ENCODE assay signal across 16 cellular contexts in the genomic region with DNA sequence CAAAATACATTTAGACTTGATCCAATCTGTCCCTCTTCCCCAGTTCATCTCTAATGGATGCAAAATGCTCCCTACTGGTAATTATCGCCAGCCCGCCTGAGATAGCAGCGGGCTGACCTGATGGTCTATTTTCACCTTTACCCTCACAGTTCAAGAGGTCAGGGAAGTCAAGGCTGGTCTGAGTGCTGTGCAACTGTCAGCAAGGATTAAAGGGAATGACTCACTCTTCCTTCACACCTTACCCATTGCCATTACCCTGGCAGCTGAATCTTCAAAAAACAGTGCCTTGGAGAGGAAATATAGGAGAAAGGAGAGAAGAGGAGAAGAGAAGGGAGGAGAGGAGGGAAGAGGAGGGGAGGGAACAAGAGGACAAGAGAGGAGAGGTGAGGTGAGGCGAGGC. TPM values are rescaled to one million over a fixed set of nuclear protein-coding genes. Genes with fewer than 3 reads are reported as not detected.
A peak's percentile ranks its signal among the peaks of the same experiment; 100 is the strongest.
DNase-seq lines count a peak whose midpoint lies in the region; ATAC-seq, FAIRE-seq and TF ChIP-seq lines count a peak whose summit lies in the region.
"Had no signal": no experiment of that assay in that cellular context is flagged by ENCODE, and none has a peak within 500 bp of the region (broad histone marks: within the 10 kb centered on the region; RNA-seq: fewer than 3 reads in every experiment).

No MANE protein-coding gene starts in this region.

- no peaks in the 10 kb centered on the region for H3K27me3 ChIP-seq in OCI-LY3 (ENCODE audit: low read depth, low read length)
- peaks cover 3% of the 10 kb centered on the region for H3K27me3 ChIP-seq in bronchial epithelial cell (ENCODE audit: control insufficient read depth, insufficient read depth, low read length)
- peaks cover 0 to 2% (median 0%) of the 10 kb centered on the region in 7 donors for H3K27me3 ChIP-seq in spleen (replicated peaks in 1 of 7)
- no peaks in the 10 kb centered on the region for H3K27me3 ChIP-seq in body of pancreas

- peaks cover 94% of the 10 kb centered on the region for H3K4me1 Mint-ChIP-seq in activated CD4-positive, alpha-beta T cell treated with anti-CD3 and anti-CD28 coated beads, Interleukin-2, amount 10 ng/mL, durations not matched to agents 7 days and 5 days

- CTCF ChIA-PET in activated CD4-positive, alpha-beta T cell treated with anti-CD3 and anti-CD28 coated beads, Interleukin-2, amount 10 ng/mL, durations not matched to agents 7 days and 5 days (lab: Charles Lee), result no interaction called here

- H3K9me3 ChIP-seq in OCI-LY3 (ENCODE audit: insufficient read depth, low read length), result no peaks in the 10 kb centered on the region
- H3K9me3 ChIP-seq in spleen, result no peaks in the 10 kb centered on the region
- no peaks in the 10 kb centered on the region for H3K9me3 ChIP-seq in body of pancreas

- peak overlapping the region; percentile 77 for H3K4me2 ChIP-seq in OCI-LY3 (ENCODE audit: low read length)

- TF ChIP-seq CTCF in OCI-LY3 (IDR thresholded peaks at IDR 0.05; ENCODE audit: low read depth, low read length) (no peak), bronchial epithelial cell (IDR thresholded peaks at IDR 0.05; ENCODE audit: insufficient read depth, low read length, severe bottlenecking) (no peak), spleen (IDR thresholded peaks at IDR 0.05 in 8 of 11, conservative IDR thresholded peaks at IDR 0.05 in 3 of 11) (no peak), body of pancreas (IDR thresholded peaks at IDR 0.05) (no peak)

- H4K20me1 ChIP-seq in OCI-LY3 (ENCODE audit: insufficient read depth, low read length), result peaks cover 2% of the 10 kb centered on the region; the same call in 1 of the 2 replicates

- ATAC-seq in GM21367 (IDR thresholded peaks at IDR 0.05; ENCODE audit: unreplicated experiment) (no peak), body of pancreas (no peak)

- intact Hi-C loops in spleen (cut with DNase I; ENCODE audit: low total_unique reads), result no loop called here
- intact Hi-C loops in posterior cingulate gyrus (cut with DNase I), result no loop called here
- intact Hi-C loops in body of pancreas (cut with DNase I), result no loop called here

- no peak for DNase-seq in activated CD4-positive, alpha-beta T cell treated with anti-CD3 and anti-CD28 coated beads, Interleukin-2, amount 10 ng/mL, durations not matched to agents 7 days and 5 days
- no peak for DNase-seq in activated CD4-positive, alpha-beta T cell treated with anti-CD3 and anti-CD28 coated beads, Interleukin-2, amount 50 U/mL, for 48 hours
- DNase-seq in bronchial epithelial cell (ENCODE audit: low read depth), result peak; percentile 40
- no peak for DNase-seq in spleen
- no peak for DNase-seq in posterior cingulate gyrus
- no peak for DNase-seq in body of pancreas
- DNase-seq: activated gamma-delta T cell treated with Interleukin-2 at 50 U/mL for 16 hours; cerebellar nuclear complex; KBM-7; NCI-H1694 treated with DMSO at 0.1 percent for 48 hours; NCI-H82; stimulated activated CD4-positive, alpha-beta T cell treated with anti-CD3 and anti-CD28 coated beads, Interleukin-15, amount 100 ng/mL, for 24 hours; WERI-Rb-1 had no signal

- H3K4me3 Mint-ChIP-seq in activated CD4-positive, alpha-beta T cell treated with anti-CD3 and anti-CD28 coated beads, Interleukin-2, amount 10 ng/mL, durations not matched to agents 7 days and 5 days, result no peak overlapping the region

- peaks cover 75% of the 10 kb centered on the region for H3K79me2 ChIP-seq in OCI-LY3 (ENCODE audit: low read length)

- peak overlapping the region; percentile 56 for H3K4me3 ChIP-seq in OCI-LY3 (ENCODE audit: low read length)
- no peak overlapping the region for H3K4me3 ChIP-seq in bronchial epithelial cell (ENCODE audit: low read depth, low read length)
- H3K4me3 ChIP-seq in spleen, result peak overlapping the region in 4 of 8 donors; percentile 38 to 70 (median 48)
- no peak overlapping the region for H3K4me3 ChIP-seq in body of pancreas

- no peak for FAIRE-seq in bronchial epithelial cell (lab: Jason Lieb, UNC)
- FAIRE-seq: urothelium cell line had no signal

- peaks cover 55% of the 10 kb centered on the region for H3K36me3 Mint-ChIP-seq in activated CD4-positive, alpha-beta T cell treated with anti-CD3 and anti-CD28 coated beads, Interleukin-2, amount 10 ng/mL, durations not matched to agents 7 days and 5 days (ENCODE audit: low read depth)

- H3K27ac ChIP-seq in OCI-LY3 (ENCODE audit: low read length) (peak overlapping the region; percentile 99), spleen (peak overlapping the region; percentile 71 to 92 (median 83)), body of pancreas (no peak overlapping the region)
- H3K27ac ChIP-seq: WERI-Rb-1 had no signal

- H3K4me1 ChIP-seq in OCI-LY3 (ENCODE audit: low read length) (peaks cover 99% of the 10 kb centered on the region), spleen (peaks cover 26 to 100% (median 70%) of the 10 kb centered on the region in 6 donors), body of pancreas (no peaks in the 10 kb centered on the region)

- peak overlapping the region; percentile 93 for H3K9ac ChIP-seq in OCI-LY3 (ENCODE audit: low read length)

- 67 to 78% (median 73%) methylated on average over 4 of the region's 4 CpGs for WGBS in spleen, 5 donors
- 80 to 87% methylated on average over 4 of the region's 4 CpGs for WGBS in body of pancreas, 2 donors

- H2AFZ ChIP-seq in OCI-LY3 (ENCODE audit: low read depth, low read length), result no peak overlapping the region

- H3K9me3 Mint-ChIP-seq in activated CD4-positive, alpha-beta T cell treated with anti-CD3 and anti-CD28 coated beads, Interleukin-2, amount 10 ng/mL, durations not matched to agents 7 days and 5 days, result no peaks in the 10 kb centered on the region

- H3K27ac Mint-ChIP-seq in activated CD4-positive, alpha-beta T cell treated with anti-CD3 and anti-CD28 coated beads, Interleukin-2, amount 10 ng/mL, durations not matched to agents 7 days and 5 days, result peak overlapping the region; percentile 76

- TF ChIP-seq POLR2A in spleen (IDR thresholded peaks at IDR 0.05) (no peak), body of pancreas (IDR thresholded peaks at IDR 0.05) (no peak)

- no peaks in the 10 kb centered on the region for H3K27me3 Mint-ChIP-seq in activated CD4-positive, alpha-beta T cell treated with anti-CD3 and anti-CD28 coated beads, Interleukin-2, amount 10 ng/mL, durations not matched to agents 7 days and 5 days

- POLR2A ChIA-PET in activated CD4-positive, alpha-beta T cell treated with anti-CD3 and anti-CD28 coated beads, Interleukin-2, amount 10 ng/mL, durations not matched to agents 7 days and 5 days (lab: Charles Lee), result no interaction called here

- H3K36me3 ChIP-seq in OCI-LY3 (replicated peaks; ENCODE audit: low read depth, low read length) (peaks cover 40% of the 10 kb centered on the region), bronchial epithelial cell (ENCODE audit: control insufficient read depth, insufficient read depth, low read length) (no peaks in the 10 kb centered on the region), spleen (peaks cover 0 to 19% (median 0%) of the 10 kb centered on the region in 6 donors), body of pancreas (replicated peaks in 1 of 2; ENCODE audit: insufficient read depth in 1 of 2, low read depth in 2 of 2) (no peaks in the 10 kb centered on the region)
- H3K36me3 ChIP-seq: WERI-Rb-1 had no signal

RNA-seq across cellular contexts. Expression of a gene that starts 36.3 kb away (rescaled TPM):
- under 1 TPM; 0.69 to 0.81 TPM for total RNA-seq in activated CD4-positive, alpha-beta T cell treated with anti-CD3 and anti-CD28 coated beads, Interleukin-2, amount 10 ng/mL, durations not matched to agents 7 days and 5 days
- total RNA-seq in bronchial epithelial cell, result 9.0 and 14.0 TPM in 2 replicates
- 1 to 10 TPM in 2 of 7 donors, under 1 TPM in 4, not detected in 1; 0.51 to 1.9 (median 0.66) TPM for total RNA-seq in spleen
- polyA plus RNA-seq in spleen, result under 1 TPM; 0.04 to 0.19 (median 0.14) TPM
- total RNA-seq in body of pancreas, result 10 to 100 TPM; 25.4 to 39.9 TPM

RNA-seq across cellular contexts. Expression of a gene that starts 43.7 kb away (rescaled TPM):
- 10 to 100 TPM; 49.7 to 50.2 TPM for total RNA-seq in activated CD4-positive, alpha-beta T cell treated with anti-CD3 and anti-CD28 coated beads, Interleukin-2, amount 10 ng/mL, durations not matched to agents 7 days and 5 days
- total RNA-seq in bronchial epithelial cell (26.6 and 34.1 TPM in 2 replicates), spleen (10 to 100 TPM; 28.0 to 58.2 (median 40.5) TPM), body of pancreas (10 to 100 TPM; 79.1 to 98.2 TPM)
- polyA plus RNA-seq in spleen, result 10 to 100 TPM; 60.9 to 85.2 (median 78.7) TPM

Comparison
In these comparisons a context has a peak if more than half of its experiments do, and no peak if none do; other contexts are left out.
1. H3K27ac ChIP-seq: peak in OCI-LY3 (single experiment) and spleen (8 of 8); none in body of pancreas (0 of 4).